10 cellular contexts compared by ENCODE assay signal in the genomic region with DNA sequence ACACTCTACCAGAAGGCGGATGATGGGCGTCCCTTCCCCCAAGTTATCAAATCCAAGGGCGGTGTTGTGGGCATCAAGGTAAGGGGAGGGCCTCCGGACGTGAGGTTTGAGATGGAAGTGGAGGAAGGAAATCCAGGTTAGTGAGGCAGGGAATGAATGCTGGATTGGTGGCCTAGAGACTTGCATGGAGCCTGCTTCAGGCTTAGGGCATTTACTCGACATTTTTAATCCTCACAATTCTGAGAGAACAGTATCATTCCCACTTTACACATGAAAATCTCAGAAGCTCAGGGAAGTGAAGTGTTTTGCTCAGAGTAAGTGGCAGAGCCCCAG. TPM values are rescaled to one million over a fixed set of nuclear protein-coding genes. Genes with fewer than 3 reads are reported as not detected.
A peak's percentile ranks its signal among the peaks of the same experiment; 100 is the strongest.
DNase-seq lines count a peak whose midpoint lies in the region; ATAC-seq and TF ChIP-seq lines count a peak whose summit lies in the region.
"Had no signal": no experiment of that assay in that cellular context is flagged by ENCODE, and none has a peak within 500 bp of the region (broad histone marks: within the 10 kb centered on the region; RNA-seq: fewer than 3 reads in every experiment).

No MANE protein-coding gene starts in this region.

- H3K4me1 Mint-ChIP-seq in type B pancreatic cell (ENCODE audit: unreplicated experiment), result peaks cover 12% of the 10 kb centered on the region

- H3K27me3 ChIP-seq in cardiac muscle cell, result no peaks in the 10 kb centered on the region
- H3K27me3 ChIP-seq in layer of hippocampus (ENCODE audit: control insufficient read depth, insufficient read depth, low read length), result no peaks in the 10 kb centered on the region

- H3K36me3 ChIP-seq in cardiac muscle cell, result peaks cover 55% of the 10 kb centered on the region

- in situ Hi-C loops in astrocyte of the cerebellum (cut with HindIII; ENCODE audit: low sequenced_read_pairs), result no loop called here

- no peaks in the 10 kb centered on the region for H3K9me3 Mint-ChIP-seq in type B pancreatic cell

- peaks cover 28% of the 10 kb centered on the region for H3K4me1 ChIP-seq in cardiac muscle cell (ENCODE audit: low read depth)

- H3K27me3 Mint-ChIP-seq in type B pancreatic cell, result no peaks in the 10 kb centered on the region

- no peak for DNase-seq in cardiac muscle cell (ENCODE audit: low read depth in 1 of 2, low spot score in 1 of 2)
- no peak for DNase-seq in cardiac septum (ENCODE audit: low spot score)
- DNase-seq in astrocyte of the cerebellum (ENCODE audit: low read depth), result no peak
- no peak for DNase-seq in type B pancreatic cell (ENCODE audit: extremely low spot score, unreplicated experiment)
- DNase-seq: NCI-H2081 treated with DMSO at 0.1 percent for 48 hours, occipital lobe had no signal

- no peak for ATAC-seq in HG02678 (IDR thresholded peaks at IDR 0.05; ENCODE audit: unreplicated experiment)
- ATAC-seq in HG02571 (IDR thresholded peaks at IDR 0.05; ENCODE audit: unreplicated experiment), result no peak
- ATAC-seq in GM18519 (IDR thresholded peaks at IDR 0.05; ENCODE audit: low FRiP score, unreplicated experiment), result no peak

- no peaks in the 10 kb centered on the region for H3K9me3 ChIP-seq in cardiac muscle cell (ENCODE audit: low read depth)

- peak overlapping the region; percentile 96 for H3K27ac Mint-ChIP-seq in type B pancreatic cell

- peaks cover 27% of the 10 kb centered on the region for H3K36me3 Mint-ChIP-seq in type B pancreatic cell

- H3K4me3 ChIP-seq in cardiac muscle cell (peak overlapping the region; percentile 85), astrocyte of the cerebellum (ENCODE audit: low read depth, low read length) (peak overlapping the region; percentile 80)

- peak overlapping the region; percentile 57 for H3K27ac ChIP-seq in cardiac muscle cell
- H3K27ac ChIP-seq in layer of hippocampus (ENCODE audit: low read depth, low read length), result peak overlapping the region; percentile 100

- intact Hi-C loops in cardiac septum (cut with DNase I), result no loop called here

- no peak for TF ChIP-seq CTCF in cardiac muscle cell (IDR thresholded peaks at IDR 0.05; ENCODE audit: low read depth, low read length)
- TF ChIP-seq CTCF in astrocyte of the cerebellum (IDR thresholded peaks at IDR 0.05; ENCODE audit: low read depth, low read length, missing control alignments), result no peak
- no peak for TF ChIP-seq CTCF in type B pancreatic cell (conservative IDR thresholded peaks at IDR 0.05)

- H3K4me3 Mint-ChIP-seq in type B pancreatic cell, result peak overlapping the region; percentile 92

RNA-seq across cellular contexts. Expression of a gene that starts 2.0 kb away (rescaled TPM):
- total RNA-seq in cardiac muscle cell (3,852 and 5,767 TPM in 2 replicates), cardiac septum (3,068 TPM), type B pancreatic cell (ENCODE audit: low replicate concordance) (620 and 1,017 TPM in 2 replicates)
- polyA plus RNA-seq in cardiac muscle cell, result 5,441 and 6,816 TPM in 2 replicates

RNA-seq across cellular contexts. Expression of a gene that starts 8.2 kb away (rescaled TPM):
- total RNA-seq in cardiac muscle cell (94.3 and 134 TPM in 2 replicates), cardiac septum (44.1 TPM), type B pancreatic cell (ENCODE audit: low replicate concordance) (128 and 155 TPM in 2 replicates)
- 217 and 225 TPM in 2 replicates for polyA plus RNA-seq in cardiac muscle cell

RNA-seq across cellular contexts. Expression of a gene that starts 24.2 kb away (rescaled TPM):
- total RNA-seq in cardiac muscle cell (1.6 and 5.0 TPM in 2 replicates), cardiac septum (0.57 TPM), type B pancreatic cell (ENCODE audit: low replicate concordance) (1.6 TPM in 2 replicates)
- polyA plus RNA-seq in cardiac muscle cell, result 2.2 and 8.9 TPM in 2 replicates

RNA-seq across cellular contexts. Expression of a gene that starts 28.5 kb away (rescaled TPM):
- total RNA-seq in cardiac muscle cell (67.1 and 107 TPM in 2 replicates), cardiac septum (43.2 TPM), type B pancreatic cell (ENCODE audit: low replicate concordance) (37.9 and 61.9 TPM in 2 replicates)
- polyA plus RNA-seq in cardiac muscle cell, result 115 and 143 TPM in 2 replicates

RNA-seq across cellular contexts. Expression of a gene that starts 36.5 kb away (rescaled TPM):
- total RNA-seq in cardiac muscle cell (0.21 and 0.36 TPM in 2 replicates), cardiac septum (not detected), type B pancreatic cell (ENCODE audit: low replicate concordance) (0.31 and 2.1 TPM in 2 replicates)
- not detected in 2 replicates for polyA plus RNA-seq in cardiac muscle cell
